24 cellular contexts compared by ENCODE assay signal in genomic region chr11:30895046-30895445, GRCh38.
"Had no signal": no experiment of that assay in that cellular context is flagged by ENCODE, and none has a peak within 500 bp of the region (broad histone marks: within the 10 kb centered on the region; RNA-seq: fewer than 3 reads in every experiment).

No MANE protein-coding gene starts in this region.

- ATAC-seq: psoas muscle; right cardiac atrium; right lobe of liver; stimulated activated effector memory CD8-positive, alpha-beta T cell treated with anti-CD3 and anti-CD28 coated beads, Interleukin-12 subunit alpha, Interleukin-12 subunit beta, amount 100 ng/mL, for 72 hours; stimulated activated naive B cell treated with anti-CD40 and anti-IgM and Interleukin-4, amounts not matched to agents 10 μg/mL and 1 μg/mL and 100 μg/mL, for 72 hours had no signal

- H3K4me1 ChIP-seq: neural progenitor cell, parathyroid adenoma, psoas muscle, right lobe of liver, sigmoid colon, stomach, thyroid gland, tibial nerve, upper lobe of left lung, vagina had no signal

- H3K27me3 ChIP-seq: neural progenitor cell, ovary, right lobe of liver, sigmoid colon, stomach, thyroid gland, tibial nerve, upper lobe of left lung, vagina had no signal

- H3K9me3 ChIP-seq: ovary, psoas muscle, right lobe of liver, sigmoid colon, stomach, thoracic aorta, thyroid gland, upper lobe of left lung, vagina had no signal

- H3K27ac ChIP-seq: neural progenitor cell, ovary, parathyroid adenoma, psoas muscle, right lobe of liver, sigmoid colon, stomach, thoracic aorta, thyroid gland, tibial nerve, upper lobe of left lung, vagina had no signal

- H3K4me3 ChIP-seq: neural progenitor cell, ovary, psoas muscle, right lobe of liver, sigmoid colon, stomach, thoracic aorta, thyroid gland, tibial nerve, upper lobe of left lung, vagina had no signal

- DNase-seq: occipital lobe; ovary; posterior cingulate gyrus; psoas muscle; right cardiac atrium; right lobe of liver; sigmoid colon; small intestine; stimulated activated CD4-positive, alpha-beta T cell treated with anti-CD3 and anti-CD28 coated beads, Interleukin-15, amount 100 ng/mL, for 24 hours; stimulated activated CD4-positive, alpha-beta T cell treated with anti-CD3 and anti-CD28 coated beads, Interleukin-2, amount 100 ng/mL, for 24 hours; stimulated activated CD4-positive, alpha-beta T cell treated with anti-CD3 and anti-CD28 coated beads, Interleukin-2, amount 100 ng/mL, for 48 hours; stimulated activated CD4-positive, alpha-beta T cell treated with anti-CD3 and anti-CD28 coated beads, Interleukin-4, amount 100 ng/mL, for 24 hours; stimulated activated naive B cell treated with anti-CD40 and anti-IgM and Interleukin-4, amounts not matched to agents 10 μg/mL and 1 μg/mL and 100 μg/mL, for 72 hours; stimulated activated naive CD4-positive, alpha-beta T cell treated with Interleukin-2 at 50 U/mL for 16 hours; stomach; thyroid gland; trophoblast cell; upper lobe of left lung had no signal

- H3K36me3 ChIP-seq: neural progenitor cell, ovary, right lobe of liver, sigmoid colon, stomach, thoracic aorta, thyroid gland, tibial nerve, upper lobe of left lung, vagina had no signal
